ENCODE assay signal across 8 cellular contexts in the genomic region with DNA sequence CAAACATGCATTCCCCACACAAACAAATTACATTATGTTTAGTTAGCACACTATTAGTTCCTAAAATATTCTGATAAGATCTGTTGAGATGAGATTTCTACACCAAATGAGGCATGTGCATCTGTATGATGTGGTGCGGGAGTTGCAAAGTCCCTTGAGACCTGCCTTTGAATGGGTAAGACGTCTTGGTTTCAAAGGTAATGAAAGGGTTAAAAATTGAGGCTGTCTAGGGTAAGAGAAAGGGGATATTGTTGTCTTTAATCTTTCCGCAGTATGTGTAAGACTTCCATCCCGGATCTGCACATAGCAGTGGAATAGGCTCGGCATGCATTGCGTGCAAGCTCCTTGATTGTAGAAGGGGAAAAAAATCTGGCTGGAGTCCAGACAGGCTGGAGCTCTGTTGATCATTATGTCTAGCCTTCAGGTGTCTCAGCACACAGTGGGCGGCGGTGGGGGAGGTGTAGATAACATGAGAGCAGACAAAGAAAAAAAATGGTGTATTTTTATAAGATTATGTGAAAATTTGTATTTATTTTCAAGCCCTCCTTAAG.
DNase-seq lines count a peak whose midpoint lies in the region; ATAC-seq lines count a peak whose summit lies in the region.

No MANE protein-coding gene starts in this region.

- no peaks in the 10 kb centered on the region for H3K27me3 Mint-ChIP-seq in activated CD4-positive, alpha-beta T cell treated with anti-CD3 and anti-CD28 coated beads, Interleukin-2, amount 10 ng/mL, durations not matched to agents 7 days and 5 days

- H3K36me3 Mint-ChIP-seq in activated CD4-positive, alpha-beta T cell treated with anti-CD3 and anti-CD28 coated beads, Interleukin-2, amount 10 ng/mL, durations not matched to agents 7 days and 5 days (ENCODE audit: low read depth), result peaks cover 13% of the 10 kb centered on the region

- H3K36me3 ChIP-seq in effector memory CD4-positive, alpha-beta T cell (ENCODE audit: control insufficient read depth, insufficient read depth, low read length), result no peaks in the 10 kb centered on the region

- no peak overlapping the region for H3K4me3 Mint-ChIP-seq in activated CD4-positive, alpha-beta T cell treated with anti-CD3 and anti-CD28 coated beads, Interleukin-2, amount 10 ng/mL, durations not matched to agents 7 days and 5 days

- POLR2A ChIA-PET in activated CD4-positive, alpha-beta T cell treated with anti-CD3 and anti-CD28 coated beads, Interleukin-2, amount 10 ng/mL, durations not matched to agents 7 days and 5 days (lab: Charles Lee), result no interaction called here

- CTCF ChIA-PET in activated CD4-positive, alpha-beta T cell treated with anti-CD3 and anti-CD28 coated beads, Interleukin-2, amount 10 ng/mL, durations not matched to agents 7 days and 5 days (lab: Charles Lee), result interaction anchor here (1.6 to 2.1 kb wide), 2 partner anchors 17 to 177 kb away, joined by 4 to 6 read pairs; no protein-coding TSS in a partner anchor

- peaks cover 3% of the 10 kb centered on the region for H3K9me3 Mint-ChIP-seq in activated CD4-positive, alpha-beta T cell treated with anti-CD3 and anti-CD28 coated beads, Interleukin-2, amount 10 ng/mL, durations not matched to agents 7 days and 5 days

- DNase-seq in A172 (ENCODE audit: low spot score) (peak; percentile 80), NCI-H460 (ENCODE audit: extremely low read depth, low read depth) (peak; percentile 93), middle frontal gyrus (ENCODE audit: extremely low spot score, low spot score) (peak; percentile 64)
- peak; percentile 60 for DNase-seq in activated CD4-positive, alpha-beta T cell treated with anti-CD3 and anti-CD28 coated beads, Interleukin-2, amount 10 ng/mL, durations not matched to agents 7 days and 5 days
- DNase-seq in effector memory CD4-positive, alpha-beta T cell, result peak; percentile 24 to 34 (median 32)
- peak; percentile 16 for DNase-seq in stimulated activated CD8-positive, alpha-beta memory T cell treated with anti-CD3 and anti-CD28 coated beads, Interleukin-7, amount 100 ng/mL, for 24 hours (ENCODE audit: low read depth)

- H3K9me3 ChIP-seq in effector memory CD4-positive, alpha-beta T cell (ENCODE audit: control insufficient read depth, low read length), result no peaks in the 10 kb centered on the region

- peaks cover 31% of the 10 kb centered on the region for H3K4me1 Mint-ChIP-seq in activated CD4-positive, alpha-beta T cell treated with anti-CD3 and anti-CD28 coated beads, Interleukin-2, amount 10 ng/mL, durations not matched to agents 7 days and 5 days

- H3K27me3 ChIP-seq in effector memory CD4-positive, alpha-beta T cell (replicated peaks; ENCODE audit: control insufficient read depth, insufficient read depth, low read length, poor library complexity, severe bottlenecking), result no peaks in the 10 kb centered on the region

- H3K27ac ChIP-seq in effector memory CD4-positive, alpha-beta T cell (ENCODE audit: insufficient read depth, low read length, poor library complexity, severe bottlenecking), result peak overlapping the region; percentile 52

- H3K27ac Mint-ChIP-seq in activated CD4-positive, alpha-beta T cell treated with anti-CD3 and anti-CD28 coated beads, Interleukin-2, amount 10 ng/mL, durations not matched to agents 7 days and 5 days, result no peak overlapping the region

- peaks cover 9% of the 10 kb centered on the region for H3K4me1 ChIP-seq in effector memory CD4-positive, alpha-beta T cell (ENCODE audit: control insufficient read depth, insufficient read depth, low read length, poor library complexity, severe bottlenecking)

- ATAC-seq in GM18907 (IDR thresholded peaks at IDR 0.05; ENCODE audit: unreplicated experiment) (peak; percentile 58), HG03196 (IDR thresholded peaks at IDR 0.05; ENCODE audit: unreplicated experiment) (peak; percentile 55)

- H3K4me3 ChIP-seq in effector memory CD4-positive, alpha-beta T cell (ENCODE audit: insufficient read depth, low read depth, low read length, poor library complexity, severe bottlenecking), result peak overlapping the region; percentile 18

Comparison
In these comparisons a context has a peak if more than half of its experiments do, and no peak if none do; other contexts are left out.
1. Peak in every context shown above with its lines: DNase-seq, ATAC-seq, H3K4me3 ChIP-seq and H3K27ac ChIP-seq.
2. DNase-seq: peak in every context shown above with its lines; median percentile 93 in NCI-H460; 80 in A172; 64 in middle frontal gyrus; 60 in activated CD4-positive, alpha-beta T cell treated with anti-CD3 and anti-CD28 coated beads, Interleukin-2, amount 10 ng/mL, durations not matched to agents 7 days and 5 days; 32 in effector memory CD4-positive, alpha-beta T cell; 16 in stimulated activated CD8-positive, alpha-beta memory T cell treated with anti-CD3 and anti-CD28 coated beads, Interleukin-7, amount 100 ng/mL, for 24 hours.